ENCODE assay signal across 8 cellular contexts in the genomic region with DNA sequence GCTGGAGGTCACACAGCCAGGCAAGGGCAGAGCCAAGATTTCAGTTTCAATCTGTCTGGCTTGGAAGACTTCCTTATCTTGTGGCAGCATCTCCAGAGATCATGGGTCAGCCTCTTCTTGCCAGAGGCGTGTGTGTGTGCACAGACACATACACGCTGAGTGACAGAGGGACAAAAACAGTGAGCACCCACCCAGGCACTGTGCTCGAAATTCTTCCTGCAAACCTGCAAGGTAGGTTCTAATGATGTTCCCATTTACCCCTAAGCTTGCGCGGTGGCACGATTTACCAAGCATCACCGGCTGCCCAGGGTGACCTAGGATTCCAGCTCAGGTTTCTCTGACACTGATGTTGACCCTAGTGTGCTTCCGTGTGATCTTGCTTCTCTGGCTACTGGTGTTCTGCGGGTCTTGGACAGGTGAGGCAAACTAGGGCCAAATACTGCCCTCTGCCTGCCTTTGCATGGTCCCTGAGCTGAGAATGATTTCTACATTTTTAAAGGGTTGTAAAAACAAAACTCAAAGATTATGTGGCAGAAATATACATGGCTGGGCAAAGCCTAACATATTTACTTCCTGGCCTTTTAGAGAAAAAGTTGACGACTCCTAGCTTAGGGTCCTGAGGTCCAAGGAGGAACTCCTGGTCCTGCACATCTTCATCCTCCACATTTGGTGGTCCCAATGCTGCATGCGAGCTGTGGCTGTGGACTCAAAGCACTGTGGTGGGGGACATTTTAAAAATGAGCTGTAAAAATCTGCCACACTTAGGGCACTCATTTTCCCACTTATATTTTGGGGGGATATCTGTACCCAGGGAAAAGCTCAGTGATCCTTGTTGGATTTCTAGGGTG.
A peak's percentile ranks its signal among the peaks of the same experiment; 100 is the strongest.
DNase-seq lines count a peak whose midpoint lies in the region; ATAC-seq, FAIRE-seq and TF ChIP-seq lines count a peak whose summit lies in the region.

No MANE protein-coding gene starts in this region.

- H2AFZ ChIP-seq in keratinocyte (ENCODE audit: control insufficient read depth, low read length) = no peak overlapping the region

- H3K9ac ChIP-seq in keratinocyte (ENCODE audit: control insufficient read depth, extremely low read depth, insufficient read depth, low read length) (no peak overlapping the region), stomach smooth muscle (ENCODE audit: low read length in 2 of 2) (peak overlapping the region; percentile 61 to 81)

- no peaks in the 10 kb centered on the region for H3K79me2 ChIP-seq in keratinocyte (ENCODE audit: control insufficient read depth, insufficient read depth, low read length)

- H3K27ac Mint-ChIP-seq in HFFc6 = peak overlapping the region; percentile 88
- peak overlapping the region; percentile 90 for H3K27ac Mint-ChIP-seq in activated T-helper 17 cell treated with anti-CD3 and anti-CD28 coated beads, Interleukin-2, amount 50 U/mL, for 72 hours

- H3K9me1 ChIP-seq in keratinocyte (ENCODE audit: control insufficient read depth, extremely low read depth, insufficient read depth, low read length) = no peaks in the 10 kb centered on the region

- peaks cover 6% of the 10 kb centered on the region for H3K9me3 ChIP-seq in AG04450 (ENCODE audit: control insufficient read depth, insufficient read depth, low read length)
- H3K9me3 ChIP-seq in keratinocyte (ENCODE audit: control insufficient read depth, low read depth, low read length) = no peaks in the 10 kb centered on the region
- no peaks in the 10 kb centered on the region for H3K9me3 ChIP-seq in stomach smooth muscle (ENCODE audit: control insufficient read depth in 2 of 2, low read length in 2 of 2)

- peak; percentile 33 for TF ChIP-seq CTCF in AG04450 (IDR thresholded peaks at IDR 0.05; ENCODE audit: low read depth, low read length)
- TF ChIP-seq CTCF in HFFc6 (IDR thresholded peaks at IDR 0.05) = peak; percentile 51; the same call in 1 of the 2 replicates
- TF ChIP-seq CTCF in keratinocyte (optimal IDR thresholded peaks at IDR 0.05 in 1 of 3, IDR thresholded peaks at IDR 0.05 in 1 of 3, conservative IDR thresholded peaks at IDR 0.05 in 1 of 3; ENCODE audit: extremely low read depth in 1 of 3, insufficient read depth in 2 of 3, low read length in 3 of 3) = peak in 2 of 3 experiments; percentile 3 to 24

- peak overlapping the region; percentile 84 for H3K4me2 ChIP-seq in keratinocyte (ENCODE audit: control insufficient read depth, extremely low read depth, insufficient read depth, low read depth, low read length)

- peak overlapping the region; percentile 91 for H3K4me3 Mint-ChIP-seq in HFFc6
- H3K4me3 Mint-ChIP-seq in activated T-helper 17 cell treated with anti-CD3 and anti-CD28 coated beads, Interleukin-2, amount 50 U/mL, for 72 hours = peak overlapping the region; percentile 93

- H3K9me3 Mint-ChIP-seq in HFFc6 = peaks cover 7% of the 10 kb centered on the region
- H3K9me3 Mint-ChIP-seq in activated T-helper 17 cell treated with anti-CD3 and anti-CD28 coated beads, Interleukin-2, amount 50 U/mL, for 72 hours = peaks cover 3% of the 10 kb centered on the region

- H3K4me1 Mint-ChIP-seq in HFFc6 (ENCODE audit: low read depth) = peaks cover 36% of the 10 kb centered on the region
- H3K4me1 Mint-ChIP-seq in activated T-helper 17 cell treated with anti-CD3 and anti-CD28 coated beads, Interleukin-2, amount 50 U/mL, for 72 hours = peaks cover 8% of the 10 kb centered on the region

- dilution Hi-C loops in keratinocyte (cut with MboI; ENCODE audit: extremely low pct_ligation_motif_present, low sequenced_read_pairs) = no loop called here

- H3K36me3 ChIP-seq in keratinocyte (ENCODE audit: control insufficient read depth in 2 of 2, extremely low read depth in 1 of 2, insufficient read depth in 2 of 2, low read length in 2 of 2) (no peaks in the 10 kb centered on the region), stomach smooth muscle (ENCODE audit: control insufficient read depth in 2 of 2, insufficient read depth in 2 of 2, low read length in 2 of 2) (no peaks in the 10 kb centered on the region)

- POLR2A ChIA-PET in AG04450 (lab: Yijun Ruan, JAX) = no interaction called here

- H3K36me3 Mint-ChIP-seq in HFFc6 (ENCODE audit: low read depth) = peaks cover 12% of the 10 kb centered on the region
- H3K36me3 Mint-ChIP-seq in activated T-helper 17 cell treated with anti-CD3 and anti-CD28 coated beads, Interleukin-2, amount 50 U/mL, for 72 hours (ENCODE audit: low read depth) = no peaks in the 10 kb centered on the region

- no peak for ATAC-seq in activated T-helper 17 cell treated with anti-CD3 and anti-CD28 coated beads, Interleukin-2, amount 50 U/mL, for 72 hours (replicated peaks)
- ATAC-seq in HG02678 (IDR thresholded peaks at IDR 0.05; ENCODE audit: unreplicated experiment) = no peak

- no peaks in the 10 kb centered on the region for H4K20me1 ChIP-seq in keratinocyte (ENCODE audit: control insufficient read depth, extremely low read depth, insufficient read depth, low read length)

- no peaks in the 10 kb centered on the region for H3K27me3 Mint-ChIP-seq in HFFc6 (ENCODE audit: insufficient read depth)
- no peaks in the 10 kb centered on the region for H3K27me3 Mint-ChIP-seq in activated T-helper 17 cell treated with anti-CD3 and anti-CD28 coated beads, Interleukin-2, amount 50 U/mL, for 72 hours

- CTCF ChIA-PET in AG04450 (lab: Charles Lee) = interaction anchor here (1.0 to 1.4 kb wide), 2 partner anchors 255 to 893 kb away, joined by 3 to 5 read pairs; no protein-coding TSS in a partner anchor

- FAIRE-seq in keratinocyte (lab: Jason Lieb, UNC) = no peak

- H3K4me1 ChIP-seq in keratinocyte (ENCODE audit: control insufficient read depth, extremely low read depth, insufficient read depth, low read length) (peaks cover 4% of the 10 kb centered on the region), stomach smooth muscle (ENCODE audit: control insufficient read depth, insufficient read depth, low read length) (peaks cover 62% of the 10 kb centered on the region)

- DNase-seq in AG04450 (ENCODE audit: low read depth, low spot score) (no peak), HFFc6 (no peak), keratinocyte (ENCODE audit: low read depth, low spot score) (no peak), amniotic stem cell (lab: John Stamatoyannopoulos, UW) (no peak), NCI-H774 (lab: John Stamatoyannopoulos, UW) (no peak)

- peak overlapping the region; percentile 71 for H3K4me3 ChIP-seq in AG04450 (ENCODE audit: low read depth, low read length)
- H3K4me3 ChIP-seq in keratinocyte (ENCODE audit: control insufficient read depth in 2 of 3, extremely low read depth in 1 of 3, insufficient read depth in 2 of 3, low read depth in 1 of 3, low read length in 3 of 3) = no peak overlapping the region
- peak overlapping the region; percentile 69 to 81 for H3K4me3 ChIP-seq in stomach smooth muscle (ENCODE audit: low read length in 2 of 2)

- H3K27me3 ChIP-seq in AG04450 (ENCODE audit: control insufficient read depth, insufficient read depth, low read length) (peaks cover 7% of the 10 kb centered on the region), keratinocyte (ENCODE audit: control insufficient read depth, extremely low read depth, insufficient read depth, low read length) (peaks cover 15% of the 10 kb centered on the region), stomach smooth muscle (ENCODE audit: control insufficient read depth in 1 of 2, insufficient read depth in 2 of 2, low read length in 2 of 2) (no peaks in the 10 kb centered on the region)

- H3K27ac ChIP-seq in AG04450 (ENCODE audit: low read depth, low read length) = no peak overlapping the region
- no peak overlapping the region for H3K27ac ChIP-seq in keratinocyte (ENCODE audit: control insufficient read depth, insufficient read depth, low read length)
- H3K27ac ChIP-seq in stomach smooth muscle (ENCODE audit: low read length) = peak overlapping the region; percentile 90

Comparison
In these comparisons a context has a peak if more than half of its experiments do, and no peak if none do; other contexts are left out.
1. H3K4me3 ChIP-seq: peak in AG04450 (single experiment) and stomach smooth muscle (2 of 2); none in keratinocyte (0 of 3).
2. Peak in every context shown above with its lines, with median percentiles within 50 percentile points of each other: CTCF ChIP-seq.